In genomic region chr2:7655629-7656028, GRCh38 we compare ENCODE assay signal across 2 cellular contexts.
TF ChIP-seq lines count a peak whose summit lies in the region.

No MANE protein-coding gene starts in this region.

TF ChIP-seq in HCT116, 20 proteins besides CTCF, POLR2A, EP300 and RAD21:
- 0 out of 2 replicates have a peak, but pooled peaks have one; percentile 28 for TF ChIP-seq CEBPB (IDR thresholded peaks at IDR 0.05; ENCODE audit: low read depth)
- TF ChIP-seq POLR2AphosphoS5 (IDR thresholded peaks at IDR 0.05; ENCODE audit: low read depth, low read length), result no peak
- TF ChIP-seq TCF7L2 (IDR thresholded peaks at IDR 0.05; ENCODE audit: borderline replicate concordance, extremely low read depth, insufficient read depth, insufficient read length), result no peak
- TF ChIP-seq SP1 (IDR thresholded peaks at IDR 0.05; ENCODE audit: low read depth), result no peak
- TF ChIP-seq EZH2 (IDR thresholded peaks at IDR 0.05), result no peak

TF ChIP-seq in H1, 55 proteins besides CTCF, POLR2A, EP300 and RAD21:
- TF ChIP-seq KDM5A (IDR thresholded peaks at IDR 0.05; ENCODE audit: low read length) (no peak), CEBPB (IDR thresholded peaks at IDR 0.05; ENCODE audit: low read depth, low read length) (peak; percentile 80; the same call in 1 of the 2 replicates)
